Comparison of ENCODE assay signal across 12 cellular contexts in genomic region chr5:149367972-149368645, GRCh38. TPM values are rescaled to one million over a fixed set of nuclear protein-coding genes. Genes with fewer than 3 reads are reported as not detected.
A peak's percentile ranks its signal among the peaks of the same experiment; 100 is the strongest.
DNase-seq lines count a peak whose midpoint lies in the region; ATAC-seq, FAIRE-seq and TF ChIP-seq lines count a peak whose summit lies in the region.
"Had no signal": no experiment of that assay in that cellular context is flagged by ENCODE, and none has a peak within 500 bp of the region (broad histone marks: within the 10 kb centered on the region; RNA-seq: fewer than 3 reads in every experiment).

No MANE protein-coding gene starts in this region.

- CTCF ChIA-PET in K562 (lab: Yijun Ruan, JAX; ENCODE audit: low intra/inter-chr PET ratio): interaction anchor here (0.8 to 1.8 kb wide), 4 partner anchors 48 to 461 kb away, joined by 3 to 9 read pairs (median 6); no protein-coding TSS in a partner anchor
- CTCF ChIA-PET in CD4-positive, alpha-beta T cell (lab: Charles Lee): interaction anchor here (0.7 to 2.3 kb wide), 17 partner anchors 8 to 227 kb away, joined by 3 to 32 read pairs (median 6); partner anchors contain the start of genes ABLIM3, CSNK1A1, GRPEL2 and PCYOX1L

- no peak for ATAC-seq in K562
- no peak for ATAC-seq in GM21825 (IDR thresholded peaks at IDR 0.05; ENCODE audit: unreplicated experiment)
- ATAC-seq in CD4-positive, alpha-beta T cell (ENCODE audit: poor library complexity): no peak

- peak overlapping the region; percentile 65; the same call in 1 of the 2 replicates for H2AFZ ChIP-seq in MM.1S (ENCODE audit: low read length)
- H2AFZ ChIP-seq in K562 (ENCODE audit: low read depth, low read length): 0 out of 2 replicates have a peak overlapping the region, but pooled peaks have one; percentile 12

- no peak overlapping the region for H3K4me3 ChIP-seq in MM.1S (ENCODE audit: low read length)
- H3K4me3 ChIP-seq in K562: no peak overlapping the region
- H3K4me3 ChIP-seq in tibial artery: no peak overlapping the region
- H3K4me3 ChIP-seq: HAP-1, SK-N-MC had no signal

- no peaks in the 10 kb centered on the region for H3K9me3 Mint-ChIP-seq in neural crest cell
- no peaks in the 10 kb centered on the region for H3K9me3 Mint-ChIP-seq in CD4-positive, alpha-beta T cell
- H3K9me3 Mint-ChIP-seq: IgD-negative memory B cell had no signal

- H3K9me2 ChIP-seq in MM.1S (replicated peaks; ENCODE audit: insufficient read depth, low read length): no peaks in the 10 kb centered on the region

- TF ChIP-seq CTCF in MM.1S (IDR thresholded peaks at IDR 0.05; ENCODE audit: low read length) (no peak), K562 (IDR thresholded peaks at IDR 0.05 in 2 of 3, conservative IDR thresholded peaks at IDR 0.05 in 1 of 3; ENCODE audit: insufficient read depth in 2 of 3, low read depth in 1 of 3, low read length in 3 of 3) (no peak), neural crest cell (conservative IDR thresholded peaks at IDR 0.05) (no peak), tibial artery (IDR thresholded peaks at IDR 0.05) (no peak)
- TF ChIP-seq CTCF in CD4-positive, alpha-beta T cell (IDR thresholded peaks at IDR 0.05): no peak

- no peak for DNase-seq in MM.1S
- no peak for DNase-seq in K562 (ENCODE audit: extremely low read depth in 1 of 4, low spot score in 3 of 4)
- no peak for DNase-seq in neural crest cell (ENCODE audit: low read depth, low spot score)
- no peak for DNase-seq in tibial artery
- DNase-seq in RKO (ENCODE audit: low spot score): no peak
- DNase-seq in CD4-positive, alpha-beta T cell: no peak
- DNase-seq: NCI-H2107 had no signal

- H3K36me3 ChIP-seq in MM.1S (replicated peaks; ENCODE audit: insufficient read depth, low read length): no peaks in the 10 kb centered on the region
- H3K36me3 ChIP-seq in K562 (ENCODE audit: control insufficient read depth, insufficient read depth, low read length): no peaks in the 10 kb centered on the region
- no peaks in the 10 kb centered on the region for H3K36me3 ChIP-seq in tibial artery
- H3K36me3 ChIP-seq: HAP-1 had no signal

- no peak overlapping the region for H3K4me3 Mint-ChIP-seq in neural crest cell
- no peak overlapping the region for H3K4me3 Mint-ChIP-seq in CD4-positive, alpha-beta T cell
- H3K4me3 Mint-ChIP-seq: IgD-negative memory B cell had no signal

- H3K36me3 Mint-ChIP-seq in neural crest cell (ENCODE audit: low read depth): peaks cover 3% of the 10 kb centered on the region
- peaks cover 34% of the 10 kb centered on the region for H3K36me3 Mint-ChIP-seq in CD4-positive, alpha-beta T cell (ENCODE audit: low read depth)

- H3K27ac Mint-ChIP-seq in neural crest cell (ENCODE audit: unreplicated experiment): peak overlapping the region; percentile 35
- H3K27ac Mint-ChIP-seq in CD4-positive, alpha-beta T cell: no peak overlapping the region
- H3K27ac Mint-ChIP-seq: IgD-negative memory B cell had no signal

- in situ Hi-C loops in K562 (cut with MboI): no loop called here

- POLR2A ChIA-PET in K562 (lab: Yijun Ruan, JAX): interaction anchor here (0.6 to 2.1 kb wide), 12 partner anchors 11 to 195 kb away, joined by 3 to 9 read pairs (median 4); partner anchors contain the start of genes GRPEL2 and PCYOX1L
- POLR2A ChIA-PET in CD4-positive, alpha-beta T cell (lab: Charles Lee): interaction anchor here (1.0 to 3.2 kb wide), 5 partner anchors 8 to 22 kb away, joined by 3 to 24 read pairs (median 3); partner anchors contain the start of genes GRPEL2 and PCYOX1L

- no peak for TF ChIP-seq EP300 in K562 (IDR thresholded peaks at IDR 0.05; ENCODE audit: low read length)

- H3K9me3 ChIP-seq in MM.1S (replicated peaks; ENCODE audit: insufficient read depth, low read length): no peaks in the 10 kb centered on the region
- H3K9me3 ChIP-seq in K562 (replicated peaks; ENCODE audit: control insufficient read depth, insufficient read depth, low read depth, low read length): no peaks in the 10 kb centered on the region
- no peaks in the 10 kb centered on the region for H3K9me3 ChIP-seq in tibial artery
- no peaks in the 10 kb centered on the region for H3K9me3 ChIP-seq in CD4-positive, alpha-beta T cell (ENCODE audit: control insufficient read depth, low read length)
- H3K9me3 ChIP-seq: HAP-1 had no signal

- no peaks in the 10 kb centered on the region for H3K27me3 Mint-ChIP-seq in neural crest cell (ENCODE audit: low read depth)
- H3K27me3 Mint-ChIP-seq in CD4-positive, alpha-beta T cell: no peaks in the 10 kb centered on the region

- BruUV-seq in K562 (replicated peaks; lab: Mats Ljungman, UMichigan): no TSS peak

- no peaks in the 10 kb centered on the region for H4K20me1 ChIP-seq in MM.1S (ENCODE audit: insufficient read depth, low read length)
- H4K20me1 ChIP-seq in K562 (replicated peaks; ENCODE audit: control insufficient read depth, insufficient read depth, low read length): no peaks in the 10 kb centered on the region

- peaks cover 16% of the 10 kb centered on the region for H3K4me1 Mint-ChIP-seq in neural crest cell
- peaks cover 35% of the 10 kb centered on the region for H3K4me1 Mint-ChIP-seq in CD4-positive, alpha-beta T cell (ENCODE audit: low read depth)

- H3K9me1 ChIP-seq in K562 (ENCODE audit: control insufficient read depth, insufficient read depth, low read length): no peaks in the 10 kb centered on the region

- no peak overlapping the region for H3K9ac ChIP-seq in MM.1S (ENCODE audit: low read length)
- H3K9ac ChIP-seq in K562 (ENCODE audit: insufficient read depth in 1 of 2, low read depth in 2 of 2, low read length in 2 of 2): peak overlapping the region in 1 of 2 experiments; percentile 23; a peak in 1 of 4 replicates

- no peaks in the 10 kb centered on the region for H3K79me2 ChIP-seq in MM.1S (ENCODE audit: low read length)
- H3K79me2 ChIP-seq in K562 (ENCODE audit: control insufficient read depth, insufficient read depth, low read length): no peaks in the 10 kb centered on the region

- no peak for TF ChIP-seq POLR2A in K562 (conservative IDR thresholded peaks at IDR 0.05)

- H3K27ac ChIP-seq in MM.1S (ENCODE audit: low read length) (no peak overlapping the region), K562 (ENCODE audit: extremely low read depth, low read depth, low read length) (no peak overlapping the region), tibial artery (peak overlapping the region; percentile 43 to 56)
- no peak overlapping the region for H3K27ac ChIP-seq in CD4-positive, alpha-beta T cell (ENCODE audit: low read depth, low read length)
- H3K27ac ChIP-seq: SK-N-MC had no signal

- intact Hi-C loops in K562 (cut with micrococcal nuclease) (loop anchor here (1.0 to 5.0 kb wide), 4 partner anchors 51 to 250 kb away; no protein-coding TSS in a partner anchor), tibial artery (cut with DNase I; ENCODE audit: low total_unique reads) (loop anchor here (5.0 kb wide), 2 partner anchors 74 to 194 kb away; no protein-coding TSS in a partner anchor)
- intact Hi-C loops in CD4-positive, alpha-beta T cell (cut with DNase I, micrococcal nuclease): no loop called here

- WGBS in K562 (ENCODE audit: insufficient coverage, low coverage, missing lambda C conversion rate): 60% methylated on average over 22 of the region's 22 CpGs

- TF ChIP-seq RAD21 in K562 (CRISPR knock-in tag; conservative IDR thresholded peaks at IDR 0.05 in 1 of 2, IDR thresholded peaks at IDR 0.05 in 1 of 2): no peak

- FAIRE-seq in K562 (lab: Jason Lieb, UNC): no peak

- H3K27me3 ChIP-seq in MM.1S (replicated peaks; ENCODE audit: insufficient read depth, low read length) (no peaks in the 10 kb centered on the region), K562 (ENCODE audit: control insufficient read depth in 2 of 2, insufficient read depth in 2 of 2, low read length in 2 of 2) (no peaks in the 10 kb centered on the region), tibial artery (no peaks in the 10 kb centered on the region)
- no peaks in the 10 kb centered on the region for H3K27me3 ChIP-seq in CD4-positive, alpha-beta T cell (ENCODE audit: control insufficient read depth, insufficient read depth, low read length)

- no peaks in the 10 kb centered on the region; the same call in 1 of the 2 replicates for H3F3A ChIP-seq in MM.1S (ENCODE audit: insufficient read depth, low read length)

- H3K4me1 ChIP-seq in MM.1S (ENCODE audit: low read length) (peaks cover 24% of the 10 kb centered on the region), K562 (replicated peaks in 1 of 2; ENCODE audit: control insufficient read depth in 2 of 2, insufficient read depth in 2 of 2, low read length in 2 of 2) (peaks cover 23% of the 10 kb centered on the region in 2 experiments; a peak in 4 of 5 replicates), tibial artery (peaks cover 0 to 45% (median 32%) of the 10 kb centered on the region in 4 donors)
- H3K4me1 ChIP-seq: HAP-1 had no signal

- peak overlapping the region; percentile 66 for H3K4me2 ChIP-seq in MM.1S (ENCODE audit: low read depth, low read length)
- peak overlapping the region; percentile 34; the same call in 1 of the 2 replicates for H3K4me2 ChIP-seq in K562 (ENCODE audit: insufficient read depth, low read length)

RNA-seq across cellular contexts. Expression of gene PCYOX1L, which starts 10.3 kb away (rescaled TPM):
- total RNA-seq in K562 (2011; cell fraction: chromatin; rRNA removed; ENCODE audit: low replicate concordance): 20.2 and 24.4 TPM in 2 replicates
- 28.2 and 32.0 TPM in 2 replicates for total RNA-seq in K562 (2011; cell fraction: nucleolus; rRNA removed)
- total RNA-seq in K562 (2011; cell fraction: nucleoplasm; rRNA removed): 28.4 and 30.6 TPM in 2 replicates
- total RNA-seq in K562 (2014; rRNA removed) (5.4 and 7.2 TPM in 2 replicates), K562 (2014; rRNA removed; fragmentation: Illumina TruSeq; extraction: Trizol) (5.9 and 6.0 TPM in 2 replicates), K562 (2015; rRNA removed; fragmentation: Illumina TruSeq; extraction: Trizol) (5.1 and 5.3 TPM in 2 replicates), K562 (2021) (7.8 and 8.0 TPM in 2 replicates), neural crest cell (22.0 and 22.9 TPM in 2 replicates)
- polyA plus RNA-seq in K562 (2011; rRNA removed) (17.9 and 21.5 TPM in 2 replicates), K562 (2014; fragmentation: Illumina TruSeq; extraction: Trizol) (9.4 and 10.0 TPM in 2 replicates), K562 (2014; fragmentation: Nextera tagmentation; extraction: Ambion mirVana) (1 to 10 TPM; 2.3 to 2.4 TPM), K562 (2014; rRNA removed) (6.5 and 8.3 TPM in 2 replicates)
- 25.0 and 29.5 TPM in 2 replicates for polyA plus RNA-seq in K562 (2011; cell fraction: cytosol; rRNA removed)
- polyA plus RNA-seq in K562 (2011; cell fraction: nucleus; rRNA removed): 44.5 and 48.0 TPM in 2 replicates
- polyA plus RNA-seq in K562 (2012): 8.9 and 16.5 TPM in 2 replicates
- 13.7 and 15.4 TPM in 2 replicates for polyA minus RNA-seq in K562 (2011; rRNA and poly(A)+ RNA removed)
- polyA minus RNA-seq in K562 (2011; cell fraction: cytosol; rRNA and poly(A)+ RNA removed): 6.8 and 7.7 TPM in 2 replicates
- 15.3 and 21.9 TPM in 2 replicates for polyA minus RNA-seq in K562 (2011; cell fraction: nucleus; rRNA and poly(A)+ RNA removed)
- 10 to 100 TPM; 22.9 to 24.8 TPM for total RNA-seq in CD4-positive, alpha-beta T cell

RNA-seq across cellular contexts. Expression of gene IL17B, which starts 11.0 kb away (rescaled TPM):
- total RNA-seq in K562 (2011; cell fraction: chromatin; rRNA removed; ENCODE audit: low replicate concordance): not detected in 2 replicates
- not detected in 2 replicates for total RNA-seq in K562 (2011; cell fraction: nucleolus; rRNA removed)
- total RNA-seq in K562 (2011; cell fraction: nucleoplasm; rRNA removed): not detected in 2 replicates
- total RNA-seq in K562 (2014; rRNA removed) (1.5 and 2.6 TPM in 2 replicates), K562 (2014; rRNA removed; fragmentation: Illumina TruSeq; extraction: Trizol) (not detected in 2 replicates), K562 (2015; rRNA removed; fragmentation: Illumina TruSeq; extraction: Trizol) (0.36 TPM in 1 of 2 replicates, not detected in the other), K562 (2021) (0.51 and 0.58 TPM in 2 replicates), neural crest cell (not detected in 2 replicates)
- polyA plus RNA-seq in K562 (2011; rRNA removed) (0.28 and 0.81 TPM in 2 replicates), K562 (2014; fragmentation: Illumina TruSeq; extraction: Trizol) (0.57 TPM in 1 of 2 replicates, not detected in the other), K562 (2014; fragmentation: Nextera tagmentation; extraction: Ambion mirVana) (under 1 TPM; 0.32 to 0.53 TPM), K562 (2014; rRNA removed) (1.0 and 3.0 TPM in 2 replicates)
- 0.57 and 0.58 TPM in 2 replicates for polyA plus RNA-seq in K562 (2011; cell fraction: cytosol; rRNA removed)
- polyA plus RNA-seq in K562 (2011; cell fraction: nucleus; rRNA removed): 0.43 and 0.73 TPM in 2 replicates
- polyA plus RNA-seq in K562 (2012): 0.44 and 3.0 TPM in 2 replicates
- polyA minus RNA-seq in K562 (2011; rRNA and poly(A)+ RNA removed): not detected in 2 replicates
- 2.4 TPM in 1 of 2 replicates, not detected in the other for polyA minus RNA-seq in K562 (2011; cell fraction: cytosol; rRNA and poly(A)+ RNA removed)
- polyA minus RNA-seq in K562 (2011; cell fraction: nucleus; rRNA and poly(A)+ RNA removed): not detected in 2 replicates
- not detected for total RNA-seq in CD4-positive, alpha-beta T cell
- total RNA-seq: Right ventricle myocardium inferior had no signal
- polyA plus RNA-seq: IgD-negative memory B cell had no signal

RNA-seq across cellular contexts. Expression of gene GRPEL2, which starts 22.8 kb away (rescaled TPM):
- 19.7 and 30.9 TPM in 2 replicates for total RNA-seq in K562 (2011; cell fraction: chromatin; rRNA removed; ENCODE audit: low replicate concordance)
- total RNA-seq in K562 (2011; cell fraction: nucleolus; rRNA removed): 10.5 and 12.1 TPM in 2 replicates
- total RNA-seq in K562 (2011; cell fraction: nucleoplasm; rRNA removed): 21.0 and 33.4 TPM in 2 replicates
- total RNA-seq in K562 (2014; rRNA removed) (26.1 and 27.6 TPM in 2 replicates), K562 (2014; rRNA removed; fragmentation: Illumina TruSeq; extraction: Trizol) (35.8 and 44.2 TPM in 2 replicates), K562 (2015; rRNA removed; fragmentation: Illumina TruSeq; extraction: Trizol) (19.4 and 23.2 TPM in 2 replicates), K562 (2021) (37.8 and 40.5 TPM in 2 replicates), neural crest cell (28.8 and 29.2 TPM in 2 replicates)
- polyA plus RNA-seq in K562 (2011; rRNA removed) (29.1 and 31.0 TPM in 2 replicates), K562 (2014; fragmentation: Illumina TruSeq; extraction: Trizol) (23.0 and 23.4 TPM in 2 replicates), K562 (2014; fragmentation: Nextera tagmentation; extraction: Ambion mirVana) (10 to 100 TPM; 11.2 to 17.1 TPM), K562 (2014; rRNA removed) (25.8 and 26.4 TPM in 2 replicates)
- 4.9 and 14.0 TPM in 2 replicates for polyA plus RNA-seq in K562 (2011; cell fraction: cytosol; rRNA removed)
- polyA plus RNA-seq in K562 (2011; cell fraction: nucleus; rRNA removed): 14.6 and 16.7 TPM in 2 replicates
- 8.6 and 9.6 TPM in 2 replicates for polyA plus RNA-seq in K562 (2012)
- polyA minus RNA-seq in K562 (2011; rRNA and poly(A)+ RNA removed): 40.6 and 45.9 TPM in 2 replicates
- polyA minus RNA-seq in K562 (2011; cell fraction: cytosol; rRNA and poly(A)+ RNA removed): 19.4 and 28.1 TPM in 2 replicates
- polyA minus RNA-seq in K562 (2011; cell fraction: nucleus; rRNA and poly(A)+ RNA removed): 11.2 and 19.1 TPM in 2 replicates
- total RNA-seq in CD4-positive, alpha-beta T cell: 10 to 100 TPM; 20.8 to 22.5 TPM

Comparison
In these comparisons a context has a peak if more than half of its experiments do, and no peak if none do; other contexts are left out.
1. H3K27ac ChIP-seq: peak in tibial artery (2 of 2); none in MM.1S (single experiment), K562 (single experiment) and CD4-positive, alpha-beta T cell (single experiment).
2. intact Hi-C loops: an anchor here in K562 (1.0 to 5.0 kb wide) and tibial artery (5.0 kb wide); none called in CD4-positive, alpha-beta T cell.